ENCODE assay signal across 19 cellular contexts in genomic region chr16:84913315-84913714, GRCh38.
DNase-seq lines count a peak whose midpoint lies in the region; ATAC-seq and TF ChIP-seq lines count a peak whose summit lies in the region.
"Had no signal": no experiment of that assay in that cellular context is flagged by ENCODE, and none has a peak within 500 bp of the region (broad histone marks: within the 10 kb centered on the region; RNA-seq: fewer than 3 reads in every experiment).

No MANE protein-coding gene starts in this region.

- H3K4me3 ChIP-seq in spleen (no peak overlapping the region), MG63 (no peak overlapping the region)
- H3K4me3 ChIP-seq: ascending aorta, dorsolateral prefrontal cortex had no signal

- no peak for TF ChIP-seq CTCF in spleen (IDR thresholded peaks at IDR 0.05 in 8 of 11, conservative IDR thresholded peaks at IDR 0.05 in 3 of 11)

- H3K9me3 ChIP-seq in spleen (no peaks in the 10 kb centered on the region), MG63 (no peaks in the 10 kb centered on the region)
- H3K9me3 ChIP-seq: ascending aorta had no signal

- 17 to 39% (median 31%) methylated on average over 5 to 6 of the region's 6 CpGs for WGBS in spleen, 5 donors

- H3K27ac Mint-ChIP-seq in stimulated activated effector memory CD8-positive, alpha-beta T cell treated with anti-CD3 and anti-CD28 coated beads, Interleukin-12 subunit alpha, Interleukin-12 subunit beta, amount 100 ng/mL, for 72 hours = no peak overlapping the region
- H3K27ac Mint-ChIP-seq: IgD-negative memory B cell, mesothelial cell of epicardium had no signal

- H3K36me3 ChIP-seq in spleen = no peaks in the 10 kb centered on the region
- no peaks in the 10 kb centered on the region for H3K36me3 ChIP-seq in MG63
- H3K36me3 ChIP-seq: ascending aorta had no signal

- no peaks in the 10 kb centered on the region for H3K9me3 Mint-ChIP-seq in stimulated activated effector memory CD8-positive, alpha-beta T cell treated with anti-CD3 and anti-CD28 coated beads, Interleukin-12 subunit alpha, Interleukin-12 subunit beta, amount 100 ng/mL, for 72 hours
- H3K9me3 Mint-ChIP-seq: IgD-negative memory B cell, mesothelial cell of epicardium had no signal

- no peaks in the 10 kb centered on the region for H3K36me3 Mint-ChIP-seq in stimulated activated effector memory CD8-positive, alpha-beta T cell treated with anti-CD3 and anti-CD28 coated beads, Interleukin-12 subunit alpha, Interleukin-12 subunit beta, amount 100 ng/mL, for 72 hours
- H3K36me3 Mint-ChIP-seq: IgD-negative memory B cell, mesothelial cell of epicardium had no signal

- no peak for TF ChIP-seq POLR2A in spleen (IDR thresholded peaks at IDR 0.05)

- H3K4me1 Mint-ChIP-seq in stimulated activated effector memory CD8-positive, alpha-beta T cell treated with anti-CD3 and anti-CD28 coated beads, Interleukin-12 subunit alpha, Interleukin-12 subunit beta, amount 100 ng/mL, for 72 hours = no peaks in the 10 kb centered on the region
- H3K4me1 Mint-ChIP-seq: IgD-negative memory B cell had no signal

- peaks cover 4 to 72% (median 36%) of the 10 kb centered on the region in 6 donors for H3K4me1 ChIP-seq in spleen
- H3K4me1 ChIP-seq: ascending aorta had no signal

- intact Hi-C loops in left ventricle myocardium superior (cut with micrococcal nuclease) = no loop called here
- intact Hi-C loops in spleen (cut with DNase I; ENCODE audit: low total_unique reads) = no loop called here

- peak; percentile 84 for ATAC-seq in left ventricle myocardium superior
- no peak for ATAC-seq in GM21367 (IDR thresholded peaks at IDR 0.05; ENCODE audit: unreplicated experiment)
- no peak for ATAC-seq in stimulated activated effector memory CD8-positive, alpha-beta T cell treated with anti-CD3 and anti-CD28 coated beads, Interleukin-12 subunit alpha, Interleukin-12 subunit beta, amount 100 ng/mL, for 72 hours

- H3K27me3 ChIP-seq in spleen (replicated peaks in 1 of 7) = peaks cover 0 to 34% (median 0%) of the 10 kb centered on the region in 7 donors
- no peaks in the 10 kb centered on the region for H3K27me3 ChIP-seq in MG63
- H3K27me3 ChIP-seq: ascending aorta had no signal

- peak overlapping the region in 6 of 8 donors; percentile 20 to 95 (median 84) for H3K27ac ChIP-seq in spleen
- H3K27ac ChIP-seq: ascending aorta had no signal

- DNase-seq in DMS53 (lab: John Stamatoyannopoulos, UW) (peak; percentile 70), SHP77 treated with DMSO at 0.1 percent for 48 hours (lab: John Stamatoyannopoulos, UW) (peak; percentile 88), left ventricle myocardium superior (peak; percentile 70), spleen (no peak), MG63 (no peak), dedifferentiated amniotic fluid mesenchymal stem cell (ENCODE audit: extremely low spot score) (no peak)
- DNase-seq in stimulated activated effector memory CD8-positive, alpha-beta T cell treated with anti-CD3 and anti-CD28 coated beads, Interleukin-12 subunit alpha, Interleukin-12 subunit beta, amount 100 ng/mL, for 72 hours (ENCODE audit: low spot score in 2 of 2) = no peak
- DNase-seq: activated CD4-positive, alpha-beta T cell treated with anti-CD3 and anti-CD28 coated beads, Interleukin-2, amount 50 U/mL, for 48 hours; NCI-H1417; NCI-H526 treated with DMSO at 0.1 percent for 48 hours; occipital lobe; stimulated activated CD4-positive, alpha-beta T cell treated with anti-CD3 and anti-CD28 coated beads, Interleukin-15, amount 100 ng/mL, for 24 hours; T1000; trophoblast cell had no signal

- no peak overlapping the region for H3K4me3 Mint-ChIP-seq in stimulated activated effector memory CD8-positive, alpha-beta T cell treated with anti-CD3 and anti-CD28 coated beads, Interleukin-12 subunit alpha, Interleukin-12 subunit beta, amount 100 ng/mL, for 72 hours
- H3K4me3 Mint-ChIP-seq: mesothelial cell of epicardium had no signal

Comparison
In these comparisons a context has a peak if more than half of its experiments do, and no peak if none do; other contexts are left out.
1. DNase-seq: peak in DMS53 (single experiment), SHP77 treated with DMSO at 0.1 percent for 48 hours (single experiment) and left ventricle myocardium superior (single experiment); none in spleen (single experiment), stimulated activated effector memory CD8-positive, alpha-beta T cell treated with anti-CD3 and anti-CD28 coated beads, Interleukin-12 subunit alpha, Interleukin-12 subunit beta, amount 100 ng/mL, for 72 hours (0 of 2), MG63 (single experiment) and dedifferentiated amniotic fluid mesenchymal stem cell (single experiment).